Comparison of ENCODE assay signal across 14 cellular contexts in genomic region chr5:137470111-137470920, GRCh38. TPM values are rescaled to one million over a fixed set of nuclear protein-coding genes. Genes with fewer than 3 reads are reported as not detected.
A peak's percentile ranks its signal among the peaks of the same experiment; 100 is the strongest.
DNase-seq lines count a peak whose midpoint lies in the region; ATAC-seq and TF ChIP-seq lines count a peak whose summit lies in the region.
"Had no signal": no experiment of that assay in that cellular context is flagged by ENCODE, and none has a peak within 500 bp of the region (broad histone marks: within the 10 kb centered on the region; RNA-seq: fewer than 3 reads in every experiment).

No MANE protein-coding gene starts in this region.

- peaks cover 4% of the 10 kb centered on the region for H3K36me3 Mint-ChIP-seq in HFFc6 (ENCODE audit: low read depth)
- no peaks in the 10 kb centered on the region for H3K36me3 Mint-ChIP-seq in mesothelial cell of epicardium
- H3K36me3 Mint-ChIP-seq: activated naive CD8-positive, alpha-beta T cell treated with anti-CD3 and anti-CD28 coated beads, Interleukin-2, amount 10 ng/mL, durations not matched to agents 7 days and 5 days; stimulated activated naive B cell treated with anti-CD40 and anti-IgM and Interleukin-4, amounts not matched to agents 10 μg/mL and 1 μg/mL and 100 μg/mL, for 72 hours had no signal

- intact Hi-C loops in adrenal gland (cut with DNase I): no loop called here

- no peak for TF ChIP-seq CTCF in HFFc6 (IDR thresholded peaks at IDR 0.05)
- TF ChIP-seq CTCF in adrenal gland (IDR thresholded peaks at IDR 0.05): no peak
- TF ChIP-seq CTCF in mesothelial cell of epicardium (IDR thresholded peaks at IDR 0.05; ENCODE audit: unreplicated experiment): no peak

- H3K27me3 Mint-ChIP-seq in HFFc6 (ENCODE audit: insufficient read depth) (peaks cover 1% of the 10 kb centered on the region; the same call in 1 of the 2 replicates), mesothelial cell of epicardium (ENCODE audit: low read depth) (peaks cover 78% of the 10 kb centered on the region)

- peak; percentile 99 for DNase-seq in HFFc6
- DNase-seq in adrenal gland: peak; percentile 59 to 89 (median 80)
- DNase-seq in glomerular endothelial cell (ENCODE audit: extremely low read depth, low read depth, low spot score): peak; percentile 37
- no peak for DNase-seq in stimulated activated naive CD4-positive, alpha-beta T cell treated with Interleukin-2 at 50 U/mL for 16 hours (lab: John Stamatoyannopoulos, UW)
- DNase-seq in mesothelial cell of epicardium (ENCODE audit: low spot score in 2 of 2, unreplicated experiment in 2 of 2): no peak
- DNase-seq: activated CD4-positive, alpha-beta T cell treated with anti-CD3 and anti-CD28 coated beads, Interleukin-2, amount 50 U/mL, for 4 hours; activated naive CD8-positive, alpha-beta T cell treated with anti-CD3 and anti-CD28 coated beads, Interleukin-2, amount 10 ng/mL, durations not matched to agents 7 days and 5 days; erythroblast; NCI-H2029; spleen; stimulated activated naive B cell treated with anti-CD40 and anti-IgM and Interleukin-4, amounts not matched to agents 10 μg/mL and 1 μg/mL and 100 μg/mL, for 72 hours had no signal

- ATAC-seq in GM18520 (IDR thresholded peaks at IDR 0.05; ENCODE audit: unreplicated experiment): no peak
- ATAC-seq: stimulated activated naive B cell treated with anti-CD40 and anti-IgM and Interleukin-4, amounts not matched to agents 10 μg/mL and 1 μg/mL and 100 μg/mL, for 72 hours had no signal

- peak overlapping the region; percentile 90 for H3K27ac Mint-ChIP-seq in HFFc6
- no peak overlapping the region for H3K27ac Mint-ChIP-seq in mesothelial cell of epicardium
- H3K27ac Mint-ChIP-seq: activated naive CD8-positive, alpha-beta T cell treated with anti-CD3 and anti-CD28 coated beads, Interleukin-2, amount 10 ng/mL, durations not matched to agents 7 days and 5 days; stimulated activated naive B cell treated with anti-CD40 and anti-IgM and Interleukin-4, amounts not matched to agents 10 μg/mL and 1 μg/mL and 100 μg/mL, for 72 hours had no signal

- peak overlapping the region in 3 of 5 donors; percentile 9 to 67 (median 54) for H3K27ac ChIP-seq in adrenal gland
- peak overlapping the region; percentile 14 for H3K27ac ChIP-seq in temporal lobe (ENCODE audit: low read depth, low read length)
- H3K27ac ChIP-seq: spleen had no signal

- H3K4me1 Mint-ChIP-seq in HFFc6 (ENCODE audit: low read depth) (peaks cover 57% of the 10 kb centered on the region), mesothelial cell of epicardium (no peaks in the 10 kb centered on the region)
- H3K4me1 Mint-ChIP-seq: activated naive CD8-positive, alpha-beta T cell treated with anti-CD3 and anti-CD28 coated beads, Interleukin-2, amount 10 ng/mL, durations not matched to agents 7 days and 5 days; stimulated activated naive B cell treated with anti-CD40 and anti-IgM and Interleukin-4, amounts not matched to agents 10 μg/mL and 1 μg/mL and 100 μg/mL, for 72 hours had no signal

- peaks cover 0 to 5% of the 10 kb centered on the region in 2 donors for H3K4me1 ChIP-seq in adrenal gland (replicated peaks in 1 of 2)
- H3K4me1 ChIP-seq: spleen had no signal

- no peaks in the 10 kb centered on the region for H3K27me3 ChIP-seq in adrenal gland

- no peaks in the 10 kb centered on the region for H3K9me3 Mint-ChIP-seq in HFFc6
- H3K9me3 Mint-ChIP-seq in mesothelial cell of epicardium: peaks cover 3% of the 10 kb centered on the region
- H3K9me3 Mint-ChIP-seq: activated naive CD8-positive, alpha-beta T cell treated with anti-CD3 and anti-CD28 coated beads, Interleukin-2, amount 10 ng/mL, durations not matched to agents 7 days and 5 days had no signal

- H3K4me3 Mint-ChIP-seq in HFFc6: peak overlapping the region; percentile 53
- H3K4me3 Mint-ChIP-seq in mesothelial cell of epicardium: no peak overlapping the region
- H3K4me3 Mint-ChIP-seq: activated naive CD8-positive, alpha-beta T cell treated with anti-CD3 and anti-CD28 coated beads, Interleukin-2, amount 10 ng/mL, durations not matched to agents 7 days and 5 days; stimulated activated naive B cell treated with anti-CD40 and anti-IgM and Interleukin-4, amounts not matched to agents 10 μg/mL and 1 μg/mL and 100 μg/mL, for 72 hours had no signal

- no peak for TF ChIP-seq POLR2A in adrenal gland (IDR thresholded peaks at IDR 0.05)

- no peaks in the 10 kb centered on the region for H3K36me3 ChIP-seq in adrenal gland (replicated peaks in 1 of 2)
- H3K36me3 ChIP-seq: spleen had no signal

- no peaks in the 10 kb centered on the region for H3K9me3 ChIP-seq in adrenal gland (replicated peaks in 1 of 3)
- H3K9me3 ChIP-seq: spleen had no signal

- H3K4me3 ChIP-seq in adrenal gland: no peak overlapping the region
- H3K4me3 ChIP-seq: spleen had no signal

- WGBS in adrenal gland, 4 donors: 47 to 60% (median 57%) methylated on average over 4 to 5 of the region's 5 CpGs

RNA-seq across cellular contexts. Expression of gene SPOCK1, which starts 28.8 kb away (rescaled TPM):
- 100 to 1,000 TPM; 111 to 170 (median 125) TPM for total RNA-seq in HFFc6 (2021; fragmentation: NEBNext Ultra II Directional; extraction: Animal tissue kit (Norgen Biotek cat#: 25700))
- 100 to 1,000 TPM in 1 of 8 donors, 10 to 100 TPM in 7; 35.4 to 102 (median 64.0) TPM for total RNA-seq in adrenal gland
- polyA plus RNA-seq in adrenal gland: 10 to 100 TPM; 32.0 to 58.7 (median 34.6) TPM
- total RNA-seq in glomerular endothelial cell: 11.8 and 24.4 TPM in 2 replicates
- 93.4 TPM for total RNA-seq in temporal lobe
- total RNA-seq in mesothelial cell of epicardium: 5.0 to 6.6 TPM (median 6.4 TPM) in 3 replicates
- total RNA-seq: activated naive CD8-positive, alpha-beta T cell treated with anti-CD3 and anti-CD28 coated beads, Interleukin-2, amount 10 ng/mL, durations not matched to agents 7 days and 5 days; G401 had no signal

Comparison
In these comparisons a context has a peak if more than half of its experiments do, and no peak if none do; other contexts are left out.
1. DNase-seq: peak in HFFc6 (single experiment), adrenal gland (7 of 7) and glomerular endothelial cell (single experiment); none in stimulated activated naive CD4-positive, alpha-beta T cell treated with Interleukin-2 at 50 U/mL for 16 hours (single experiment) and mesothelial cell of epicardium (0 of 2).